1 cellular context compared by ENCODE assay signal in the genomic region with DNA sequence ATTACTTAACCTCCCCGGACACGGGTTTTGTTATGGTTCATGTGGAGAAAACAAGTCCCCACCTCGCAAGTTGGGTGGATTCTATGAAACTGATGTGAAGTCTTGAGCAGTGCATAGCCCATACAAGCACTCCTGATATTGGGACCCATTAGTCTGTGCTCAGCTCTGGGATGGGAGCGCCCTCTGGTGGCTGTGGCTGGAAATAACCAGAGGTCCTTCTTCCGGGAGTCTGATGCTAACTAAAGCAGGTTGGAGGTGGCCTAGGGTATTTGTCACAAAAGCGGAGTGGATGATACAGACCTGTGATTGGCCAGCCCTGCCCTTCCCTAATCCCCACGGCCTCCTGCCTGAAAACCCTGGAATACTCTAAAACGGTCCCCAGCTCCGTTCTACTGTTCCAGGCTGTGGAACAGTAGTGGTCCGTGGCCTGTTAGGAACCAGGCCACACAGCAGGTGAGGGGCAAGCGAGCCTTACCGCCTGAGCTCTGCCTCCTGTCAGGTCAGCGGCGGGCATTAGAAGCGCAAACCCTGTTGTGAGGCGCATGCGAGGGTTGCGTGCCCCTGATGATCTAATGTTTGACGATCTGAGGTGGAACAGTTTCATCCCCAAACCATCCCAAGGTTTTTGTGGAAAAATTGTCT.
TF ChIP-seq lines count a peak whose summit lies in the region.

No MANE protein-coding gene starts in this region.

TF ChIP-seq in HCT116, 20 proteins besides CTCF, POLR2A, EP300 and RAD21:
- TF ChIP-seq SRF (IDR thresholded peaks at IDR 0.05; ENCODE audit: low read depth) (no peak), YY1 (IDR thresholded peaks at IDR 0.05; ENCODE audit: extremely low read depth, insufficient replicate concordance, low read depth, low read length) (peak; percentile 30)
